In the genomic region with DNA sequence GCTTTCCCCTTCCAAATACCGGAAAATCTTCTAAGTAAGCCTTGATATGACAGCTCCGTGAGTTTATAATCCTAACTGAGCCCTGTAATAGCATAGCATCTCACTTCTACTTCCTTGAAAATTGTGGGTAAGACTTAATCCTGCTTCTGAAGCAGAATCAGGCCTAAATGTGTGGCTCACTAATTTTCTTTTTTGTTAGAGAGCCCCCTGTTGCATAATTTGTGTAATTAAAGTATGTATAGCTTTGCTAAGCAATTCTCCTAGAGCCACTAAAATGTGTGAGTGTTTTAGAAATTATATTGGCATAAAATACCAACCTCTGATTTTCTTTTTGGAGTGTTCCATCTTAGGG, we compare ENCODE assay signal across 9 cellular contexts.
A peak's percentile ranks its signal among the peaks of the same experiment; 100 is the strongest.
DNase-seq lines count a peak whose midpoint lies in the region; ATAC-seq and TF ChIP-seq lines count a peak whose summit lies in the region.
"Had no signal": no experiment of that assay in that cellular context is flagged by ENCODE, and none has a peak within 500 bp of the region (broad histone marks: within the 10 kb centered on the region; RNA-seq: fewer than 3 reads in every experiment).

No MANE protein-coding gene starts in this region.

- H3K23ac ChIP-seq in IMR-90 (ENCODE audit: low read depth, low read length), result no peak overlapping the region

- no peak overlapping the region for H4K91ac ChIP-seq in IMR-90 (ENCODE audit: insufficient read depth, low read depth, low read length)

- H2BK5ac ChIP-seq in IMR-90 (ENCODE audit: low read depth, low read length, poor library complexity, severe bottlenecking), result no peak overlapping the region

- WGBS in IMR-90 (ENCODE audit: extremely low coverage in 2 of 2, insufficient read length in 1 of 2), 2 experiments, result no CpG with 5 or more reads among the region's 2 CpGs
- 83 to 95% methylated on average over 2 of the region's 2 CpGs for WGBS in upper lobe of left lung, 2 donors

- H4K5ac ChIP-seq in IMR-90 (ENCODE audit: low read depth, low read length), result no peak overlapping the region

- in situ Hi-C loops in IMR-90 (cut with MboI; ENCODE audit: low sequenced_read_pairs), result no loop called here

- no TSS peak for BruUV-seq in IMR-90 (replicated peaks; lab: Mats Ljungman, UMichigan)

- H2AK5ac ChIP-seq in IMR-90 (ENCODE audit: low read depth, low read length), result no peak overlapping the region

- dilution Hi-C loops in IMR-90 (cut with HindIII; ENCODE audit: low sequenced_read_pairs, unreplicated experiment), result no loop called here

- POLR2A ChIA-PET in IMR-90 (lab: Charles Lee; ENCODE audit: unreplicated experiment), result no interaction called here

- H2AFZ ChIP-seq in IMR-90 (replicated peaks; ENCODE audit: low read length, poor library complexity), result no peak overlapping the region
- 0 out of 2 replicates have a peak overlapping the region, but pooled peaks have one; percentile 28 for H2AFZ ChIP-seq in OCI-LY3 (ENCODE audit: low read depth, low read length)

- H3K36me3 ChIP-seq in IMR-90 (ENCODE audit: control insufficient read depth, insufficient read depth, low read length) (no peaks in the 10 kb centered on the region), OCI-LY3 (replicated peaks; ENCODE audit: low read depth, low read length) (no peaks in the 10 kb centered on the region), upper lobe of left lung (no peaks in the 10 kb centered on the region)
- H3K36me3 ChIP-seq: SJCRH30 had no signal

- ATAC-seq in IMR-90 (ENCODE audit: low read depth) (no peak), foreskin keratinocyte (peak; percentile 38), HG03025 (IDR thresholded peaks at IDR 0.05; ENCODE audit: low FRiP score, unreplicated experiment) (no peak), upper lobe of left lung (ENCODE audit: low FRiP score in 2 of 2) (no peak)

- intact Hi-C loops in IMR-90 (cut with micrococcal nuclease), result no loop called here

- H3K4me2 ChIP-seq in IMR-90 (ENCODE audit: low read depth, low read length) (no peak overlapping the region), OCI-LY3 (ENCODE audit: low read length) (no peak overlapping the region)

- no peak for TF ChIP-seq EP300 in upper lobe of left lung (IDR thresholded peaks at IDR 0.05)

- H2BK20ac ChIP-seq in IMR-90 (ENCODE audit: low read depth, low read length), result no peak overlapping the region

- TF ChIP-seq CTCF in IMR-90 (conservative IDR thresholded peaks at IDR 0.05; ENCODE audit: low read depth, low read length) (0 out of 2 replicates have a peak, but pooled peaks have one; percentile 10), OCI-LY3 (IDR thresholded peaks at IDR 0.05; ENCODE audit: low read depth, low read length) (peak; percentile 68), foreskin keratinocyte (conservative IDR thresholded peaks at IDR 0.05) (peak; percentile 45), upper lobe of left lung (IDR thresholded peaks at IDR 0.05) (peak in 2 of 6 experiments; percentile 10 to 34)

- H4K20me1 ChIP-seq in IMR-90 (ENCODE audit: insufficient read depth, low read length) (no peaks in the 10 kb centered on the region), OCI-LY3 (ENCODE audit: insufficient read depth, low read length) (no peaks in the 10 kb centered on the region)

- H2BK120ac ChIP-seq in IMR-90 (ENCODE audit: low read depth, low read length), result no peak overlapping the region

- H4K8ac ChIP-seq in IMR-90 (ENCODE audit: low read depth in 2 of 2, low read length in 2 of 2), result no peak overlapping the region

- no peak overlapping the region for H3K56ac ChIP-seq in IMR-90 (ENCODE audit: extremely low read depth, insufficient read depth, low read length)

- H3K18ac ChIP-seq in IMR-90 (ENCODE audit: low read depth, low read length), result no peak overlapping the region

- H3K4me3 ChIP-seq in IMR-90 (ENCODE audit: insufficient read depth, low read depth, low read length), result no peak overlapping the region
- H3K4me3 ChIP-seq in OCI-LY3 (ENCODE audit: low read length), result no peak overlapping the region
- H3K4me3 ChIP-seq in upper lobe of left lung, result no peak overlapping the region
- H3K4me3 ChIP-seq: SJCRH30 had no signal

- TF ChIP-seq RAD21 in IMR-90 (IDR thresholded peaks at IDR 0.05; ENCODE audit: low read length), result no peak

- no peak overlapping the region for H3K27ac ChIP-seq in IMR-90 (ENCODE audit: insufficient read depth, low read length)
- no peak overlapping the region for H3K27ac ChIP-seq in OCI-LY3 (ENCODE audit: low read length)
- no peak overlapping the region for H3K27ac ChIP-seq in foreskin keratinocyte
- no peak overlapping the region for H3K27ac ChIP-seq in caudate nucleus (ENCODE audit: low read depth, low read length)
- H3K27ac ChIP-seq in upper lobe of left lung, result no peak overlapping the region
- H3K27ac ChIP-seq: SJCRH30 had no signal

- no peaks in the 10 kb centered on the region for H3K9me3 ChIP-seq in IMR-90 (ENCODE audit: control insufficient read depth, insufficient read depth, low read length)
- H3K9me3 ChIP-seq in OCI-LY3 (ENCODE audit: insufficient read depth, low read length), result no peaks in the 10 kb centered on the region
- peaks cover 0 to 3% (median 0%) of the 10 kb centered on the region in 4 donors for H3K9me3 ChIP-seq in upper lobe of left lung
- H3K9me3 ChIP-seq: SJCRH30 had no signal

- no peaks in the 10 kb centered on the region for H3K79me2 ChIP-seq in OCI-LY3 (ENCODE audit: low read length)

- TF ChIP-seq POLR2A in IMR-90 (IDR thresholded peaks at IDR 0.05; ENCODE audit: low read depth, low read length) (no peak), upper lobe of left lung (IDR thresholded peaks at IDR 0.05) (no peak)

- no peak overlapping the region for H2AK9ac ChIP-seq in IMR-90 (replicated peaks; ENCODE audit: low read depth, low read length, poor library complexity)

- H3K79me1 ChIP-seq in IMR-90 (ENCODE audit: low read depth in 1 of 2, low read length in 2 of 2), result no peaks in the 10 kb centered on the region

- CTCF ChIA-PET in IMR-90 (lab: Yijun Ruan, JAX), result interaction anchor here (0.9 to 2.2 kb wide), 3 partner anchors 8 to 21 kb away, joined by 3 to 13 read pairs (median 9); no protein-coding TSS in a partner anchor

- no peak overlapping the region for H3K4ac ChIP-seq in IMR-90 (ENCODE audit: low read depth, low read length)

- no peak overlapping the region for H2BK15ac ChIP-seq in IMR-90 (ENCODE audit: low read depth, low read length)

- peak; percentile 3 to 10 for DNase-seq in AML-193 (lab: John Stamatoyannopoulos, UW)
- no peak for DNase-seq in IMR-90
- peak in 1 of 2 donors; percentile 18 for DNase-seq in foreskin keratinocyte
- DNase-seq in caudate nucleus (lab: John Stamatoyannopoulos, UW), result no peak
- DNase-seq in upper lobe of left lung, result no peak
- no peak for DNase-seq in dedifferentiated amniotic fluid mesenchymal stem cell (ENCODE audit: extremely low spot score)

- H3K27me3 ChIP-seq in IMR-90 (ENCODE audit: control insufficient read depth, insufficient read depth, low read length) (no peaks in the 10 kb centered on the region), OCI-LY3 (ENCODE audit: low read depth, low read length) (no peaks in the 10 kb centered on the region), foreskin keratinocyte (no peaks in the 10 kb centered on the region), upper lobe of left lung (no peaks in the 10 kb centered on the region)
- H3K27me3 ChIP-seq: SJCRH30 had no signal

- H3K14ac ChIP-seq in IMR-90 (replicated peaks; ENCODE audit: low read depth, low read length), result no peak overlapping the region

- no peaks in the 10 kb centered on the region for H3K9me1 ChIP-seq in IMR-90 (ENCODE audit: insufficient read depth, low read length)

- H3K9ac ChIP-seq in IMR-90 (ENCODE audit: low read depth, low read length) (no peak overlapping the region), OCI-LY3 (ENCODE audit: low read length) (no peak overlapping the region)

- H3K4me1 ChIP-seq in IMR-90 (ENCODE audit: control insufficient read depth, insufficient read depth, low read length) (no peaks in the 10 kb centered on the region), OCI-LY3 (ENCODE audit: low read length) (0 out of 2 replicates have a peak, but pooled peaks cover 6% of the 10 kb centered on the region), foreskin keratinocyte (no peaks in the 10 kb centered on the region), upper lobe of left lung (no peaks in the 10 kb centered on the region)
- H3K4me1 ChIP-seq: SJCRH30 had no signal

TF ChIP-seq in IMR-90, 13 proteins besides CTCF, POLR2A, EP300 and RAD21:
- TF ChIP-seq MAFK (IDR thresholded peaks at IDR 0.05; ENCODE audit: low read depth, low read length) (no peak), MXI1 (IDR thresholded peaks at IDR 0.05; ENCODE audit: borderline replicate concordance, low read depth, low read length) (no peak), RFX5 (IDR thresholded peaks at IDR 0.05; ENCODE audit: low read depth, low read length) (no peak), FOS (IDR thresholded peaks at IDR 0.05; ENCODE audit: low read depth, low read length) (no peak), MAZ (IDR thresholded peaks at IDR 0.05; ENCODE audit: borderline replicate concordance, low read depth, low read length) (no peak), NFE2L2 (IDR thresholded peaks at IDR 0.05; ENCODE audit: low read depth, low read length) (no peak), SMC3 (IDR thresholded peaks at IDR 0.05; ENCODE audit: low read depth, low read length) (no peak), RCOR1 (IDR thresholded peaks at IDR 0.05; ENCODE audit: insufficient replicate concordance, low read length) (no peak), CHD1 (IDR thresholded peaks at IDR 0.05; ENCODE audit: low read depth, low read length) (no peak), BHLHE40 (IDR thresholded peaks at IDR 0.05; ENCODE audit: low read depth, low read length) (no peak), CEBPB (IDR thresholded peaks at IDR 0.05; ENCODE audit: low read depth, low read length) (no peak)
- TF ChIP-seq, protein P1, sequence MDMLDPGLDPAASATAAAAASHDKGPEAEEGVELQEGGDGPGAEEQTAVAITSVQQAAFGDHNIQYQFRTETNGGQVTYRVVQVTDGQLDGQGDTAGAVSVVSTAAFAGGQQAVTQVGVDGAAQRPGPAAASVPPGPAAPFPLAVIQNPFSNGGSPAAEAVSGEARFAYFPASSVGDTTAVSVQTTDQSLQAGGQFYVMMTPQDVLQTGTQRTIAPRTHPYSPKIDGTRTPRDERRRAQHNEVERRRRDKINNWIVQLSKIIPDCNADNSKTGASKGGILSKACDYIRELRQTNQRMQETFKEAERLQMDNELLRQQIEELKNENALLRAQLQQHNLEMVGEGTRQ (IDR thresholded peaks at IDR 0.05; ENCODE audit: low read depth, low read length), result no peak
- TF ChIP-seq, protein P2, sequence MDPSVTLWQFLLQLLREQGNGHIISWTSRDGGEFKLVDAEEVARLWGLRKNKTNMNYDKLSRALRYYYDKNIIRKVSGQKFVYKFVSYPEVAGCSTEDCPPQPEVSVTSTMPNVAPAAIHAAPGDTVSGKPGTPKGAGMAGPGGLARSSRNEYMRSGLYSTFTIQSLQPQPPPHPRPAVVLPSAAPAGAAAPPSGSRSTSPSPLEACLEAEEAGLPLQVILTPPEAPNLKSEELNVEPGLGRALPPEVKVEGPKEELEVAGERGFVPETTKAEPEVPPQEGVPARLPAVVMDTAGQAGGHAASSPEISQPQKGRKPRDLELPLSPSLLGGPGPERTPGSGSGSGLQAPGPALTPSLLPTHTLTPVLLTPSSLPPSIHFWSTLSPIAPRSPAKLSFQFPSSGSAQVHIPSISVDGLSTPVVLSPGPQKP (IDR thresholded peaks at IDR 0.05; ENCODE audit: borderline replicate concordance, low read depth, low read length), result no peak

Comparison
In these comparisons a context has a peak if more than half of its experiments do, and no peak if none do; other contexts are left out.
1. DNase-seq: peak in AML-193 (2 of 2); none in IMR-90 (single experiment), caudate nucleus (0 of 61), upper lobe of left lung (0 of 2) and dedifferentiated amniotic fluid mesenchymal stem cell (single experiment).